In genomic region chr12:27285395-27285794, GRCh38 we compare ENCODE assay signal across 16 cellular contexts. TPM values are rescaled to one million over a fixed set of nuclear protein-coding genes. Genes with fewer than 3 reads are reported as not detected.
DNase-seq lines count a peak whose midpoint lies in the region; ATAC-seq and TF ChIP-seq lines count a peak whose summit lies in the region.
"Had no signal": no experiment of that assay in that cellular context is flagged by ENCODE, and none has a peak within 500 bp of the region (broad histone marks: within the 10 kb centered on the region; RNA-seq: fewer than 3 reads in every experiment).

No MANE protein-coding gene starts in this region.

- no peak overlapping the region for H3K18ac ChIP-seq in trophoblast cell (ENCODE audit: low read length)

- H3K4me3 ChIP-seq in fibroblast of mammary gland (ENCODE audit: control insufficient read depth, low read depth, low read length) (no peak overlapping the region), trophoblast cell (ENCODE audit: low read depth, low read length) (no peak overlapping the region)
- H3K4me3 ChIP-seq: lower lobe of right lung had no signal

- no peaks in the 10 kb centered on the region for H3K36me3 ChIP-seq in trophoblast cell (ENCODE audit: control insufficient read depth in 1 of 2, insufficient read depth in 2 of 2, low read length in 2 of 2)
- H3K36me3 ChIP-seq: lower lobe of right lung had no signal

- H3K14ac ChIP-seq in trophoblast cell (ENCODE audit: low read length) = no peak overlapping the region

- H4K8ac ChIP-seq in trophoblast cell (ENCODE audit: low read depth, low read length) = no peak overlapping the region

- no peak overlapping the region for H2BK12ac ChIP-seq in trophoblast cell (ENCODE audit: low read length)

- H2AFZ ChIP-seq in trophoblast cell (ENCODE audit: insufficient read depth, low read length, poor library complexity) = no peak overlapping the region

- H3K4me1 Mint-ChIP-seq in effector memory CD8-positive, alpha-beta T cell (ENCODE audit: low read depth in 2 of 2) = peaks cover 3 to 5% of the 10 kb centered on the region in 2 donors

- H3K9me3 Mint-ChIP-seq in effector memory CD8-positive, alpha-beta T cell = no peaks in the 10 kb centered on the region
- H3K9me3 Mint-ChIP-seq: central memory CD8-positive, alpha-beta T cell had no signal

- no CpG with 5 or more reads among the region's 1 CpG for whole genome bisulfite sequencing in trophoblast cell (ENCODE audit: extremely low coverage, insufficient coverage, insufficient read length)

- no peak overlapping the region for H3K4me2 ChIP-seq in trophoblast cell (ENCODE audit: low read length)

- H3K27me3 ChIP-seq in trophoblast cell (ENCODE audit: insufficient read depth, low read length) = no peaks in the 10 kb centered on the region

- peak overlapping the region; percentile 9 for H3K27ac ChIP-seq in trophoblast cell (ENCODE audit: low read depth, low read length)
- H3K27ac ChIP-seq: C4-2B, lower lobe of right lung, VCaP had no signal

- no peak overlapping the region for H3K27ac Mint-ChIP-seq in effector memory CD8-positive, alpha-beta T cell

- H3K9ac ChIP-seq in trophoblast cell (ENCODE audit: low read length) = no peak overlapping the region

- no peaks in the 10 kb centered on the region for H3K9me3 ChIP-seq in trophoblast cell (ENCODE audit: insufficient read depth, low read depth, low read length)
- H3K9me3 ChIP-seq: lower lobe of right lung had no signal

- H3K23ac ChIP-seq in trophoblast cell (ENCODE audit: low read length) = no peak overlapping the region

- no peak overlapping the region for H4K12ac ChIP-seq in trophoblast cell (ENCODE audit: low read depth, low read length)

- no peaks in the 10 kb centered on the region for H3K79me1 ChIP-seq in trophoblast cell (ENCODE audit: low read length)

- no peaks in the 10 kb centered on the region for H3K79me2 ChIP-seq in trophoblast cell (ENCODE audit: control insufficient read depth, insufficient read depth, low read length, poor library complexity)

- no peak overlapping the region for H4K91ac ChIP-seq in trophoblast cell (ENCODE audit: low read depth, low read length)

- H2BK120ac ChIP-seq in trophoblast cell (ENCODE audit: insufficient read depth, low read length, poor library complexity) = no peak overlapping the region

- no peak for ATAC-seq in HG03457 (IDR thresholded peaks at IDR 0.05; ENCODE audit: unreplicated experiment)
- no peak for ATAC-seq in effector memory CD8-positive, alpha-beta T cell (replicated peaks)
- ATAC-seq: lower lobe of right lung had no signal

- no peak overlapping the region for H3K4me3 Mint-ChIP-seq in effector memory CD8-positive, alpha-beta T cell
- H3K4me3 Mint-ChIP-seq: central memory CD8-positive, alpha-beta T cell had no signal

- no peaks in the 10 kb centered on the region for H3K36me3 Mint-ChIP-seq in effector memory CD8-positive, alpha-beta T cell (ENCODE audit: insufficient read depth)

- no peak overlapping the region for H2BK5ac ChIP-seq in trophoblast cell (ENCODE audit: low read depth, low read length, poor library complexity)

- H3K4me1 ChIP-seq in trophoblast cell (ENCODE audit: control insufficient read depth in 1 of 2, insufficient read depth in 2 of 2, low read length in 2 of 2) = peaks cover 0 to 3% of the 10 kb centered on the region in 2 experiments

- H2AK5ac ChIP-seq in trophoblast cell (ENCODE audit: low read length) = no peak overlapping the region

- peak; percentile 21 for DNase-seq in ELR (ENCODE audit: low read depth)
- DNase-seq in NCI-H69 (lab: John Stamatoyannopoulos, UW) = peak; percentile 13
- DNase-seq in fibroblast of mammary gland (ENCODE audit: low read depth) = peak; percentile 32
- DNase-seq in trophoblast cell = no peak
- DNase-seq in mucosa of gallbladder (ENCODE audit: low spot score) = no peak
- no peak for DNase-seq in kidney tubule cell (ENCODE audit: low spot score)
- DNase-seq in effector memory CD8-positive, alpha-beta T cell = no peak
- DNase-seq: activated T-cell treated with anti-CD3 and anti-CD28 coated beads, Interleukin-2, amount 50 U/mL, for 48 hours; foreskin melanocyte; lower lobe of right lung; NCI-H510A treated with DMSO at 0.1 percent for 48 hours; SIG-M5 had no signal

- no peaks in the 10 kb centered on the region for H3K27me3 Mint-ChIP-seq in effector memory CD8-positive, alpha-beta T cell
- H3K27me3 Mint-ChIP-seq: central memory CD8-positive, alpha-beta T cell had no signal

- H3K4ac ChIP-seq in trophoblast cell (ENCODE audit: low read depth, low read length) = no peak overlapping the region

- TF ChIP-seq CTCF in fibroblast of mammary gland (conservative IDR thresholded peaks at IDR 0.05; ENCODE audit: control insufficient read depth, insufficient read depth, low read depth, low read length) = no peak

RNA-seq across cellular contexts. Expression of gene STK38L, which starts 41.3 kb away (rescaled TPM):
- polyA plus RNA-seq in trophoblast cell (2013) = 28.6 and 30.7 TPM in 2 replicates
- total RNA-seq in mucosa of gallbladder = 86.7 TPM

RNA-seq across cellular contexts. Expression of gene BMAL2, which starts 47.2 kb away (rescaled TPM):
- 4.4 and 4.6 TPM in 2 replicates for polyA plus RNA-seq in trophoblast cell (2013)
- 8.2 TPM for total RNA-seq in mucosa of gallbladder

Comparison
In these comparisons a context has a peak if more than half of its experiments do, and no peak if none do; other contexts are left out.
1. DNase-seq: peak in ELR (single experiment), NCI-H69 (single experiment) and fibroblast of mammary gland (single experiment); none in trophoblast cell (0 of 2), mucosa of gallbladder (single experiment), kidney tubule cell (single experiment) and effector memory CD8-positive, alpha-beta T cell (0 of 3).